ENCODE assay signal across 24 cellular contexts in genomic region chr11:95082576-95083001, GRCh38. TPM values are rescaled to one million over a fixed set of nuclear protein-coding genes. Genes with fewer than 3 reads are reported as not detected.
DNase-seq lines count a peak whose midpoint lies in the region; TF ChIP-seq lines count a peak whose summit lies in the region.
"Had no signal": no experiment of that assay in that cellular context is flagged by ENCODE, and none has a peak within 500 bp of the region (broad histone marks: within the 10 kb centered on the region; RNA-seq: fewer than 3 reads in every experiment).

No MANE protein-coding gene starts in this region.

- DNase-seq in Ammon's horn (ENCODE audit: low spot score) (peak; percentile 92), amygdala (lab: John Stamatoyannopoulos, UW) (peak in 37 of 56 donors; percentile 9 to 86 (median 53)), head of caudate nucleus (peak in 25 of 42 donors; percentile 29 to 82 (median 53)), putamen (ENCODE audit: low spot score) (peak; percentile 95), spleen (no peak), NCI-H2227 treated with DMSO at 0.1 percent for 48 hours (lab: John Stamatoyannopoulos, UW) (no peak), stomach (no peak)
- no peak for DNase-seq in activated CD8-positive, alpha-beta memory T cell treated with anti-CD3 and anti-CD28 coated beads for 24 hours
- DNase-seq: CD4-positive, CD25-positive, alpha-beta regulatory T cell; GDM1; HFFc6; left cardiac atrium; NCI-H1105 treated with DMSO at 0.1 percent for 48 hours; NCI-H2107; NCI-H510A; NK-92 treated with Interleukin-12 subunit alpha and Interleukin-12 subunit beta, amount 100 ng/mL, for 24 hours; Peyer's patch; retina had no signal

- H3K36me3 ChIP-seq in spleen, result no peaks in the 10 kb centered on the region
- H3K36me3 ChIP-seq in stomach, result no peaks in the 10 kb centered on the region
- H3K36me3 ChIP-seq: cardiac muscle cell, Peyer's patch had no signal

- no peak for TF ChIP-seq EP300 in stomach (IDR thresholded peaks at IDR 0.05)

- TF ChIP-seq CTCF in spleen (IDR thresholded peaks at IDR 0.05 in 8 of 11, conservative IDR thresholded peaks at IDR 0.05 in 3 of 11), result no peak
- TF ChIP-seq CTCF in stomach (IDR thresholded peaks at IDR 0.05), result no peak

- no peaks in the 10 kb centered on the region for H3K9me3 ChIP-seq in spleen
- H3K9me3 ChIP-seq in stomach, result no peaks in the 10 kb centered on the region
- H3K9me3 ChIP-seq: Peyer's patch had no signal

- H3K4me3 ChIP-seq in spleen (no peak overlapping the region), stomach (no peak overlapping the region)
- H3K4me3 ChIP-seq: cardiac muscle cell, Peyer's patch had no signal

- no peaks in the 10 kb centered on the region for H3K27me3 ChIP-seq in spleen (replicated peaks in 1 of 7)
- H3K27me3 ChIP-seq in stomach, result no peaks in the 10 kb centered on the region
- H3K27me3 ChIP-seq: Peyer's patch had no signal

- TF ChIP-seq POLR2A in spleen (IDR thresholded peaks at IDR 0.05) (no peak), stomach (IDR thresholded peaks at IDR 0.05) (no peak)

- 88 to 96% (median 93%) methylated on average over 2 of the region's 2 CpGs for WGBS in spleen, 5 donors
- WGBS in stomach, 5 donors, result 76 to 96% (median 91%) methylated on average over 2 of the region's 2 CpGs

- intact Hi-C loops in head of caudate nucleus (cut with DNase I), result no loop called here
- intact Hi-C loops in spleen (cut with DNase I; ENCODE audit: low total_unique reads), result loop anchor here (10.0 kb wide), 1 partner anchor 622 kb away; no protein-coding TSS in a partner anchor
- intact Hi-C loops in stomach (cut with DNase I; ENCODE audit: low total_unique reads), result no loop called here

- H3K27ac ChIP-seq in spleen, result peak overlapping the region in 4 of 8 donors; percentile 55 to 72 (median 65)
- peak overlapping the region in 2 of 5 donors; percentile 16 to 20 for H3K27ac ChIP-seq in stomach
- H3K27ac ChIP-seq: cardiac muscle cell, Peyer's patch had no signal

- peaks cover 0 to 22% (median 7%) of the 10 kb centered on the region in 6 donors for H3K4me1 ChIP-seq in spleen
- no peaks in the 10 kb centered on the region for H3K4me1 ChIP-seq in stomach
- H3K4me1 ChIP-seq: Peyer's patch had no signal

RNA-seq across cellular contexts. Expression of gene ENDOD1, which starts 7.1 kb away (rescaled TPM):
- total RNA-seq in spleen, result 10 to 100 TPM; 34.3 to 80.5 (median 70.5) TPM
- 10 to 100 TPM in 1 of 3 donors, 1 to 10 TPM in 2; 6.3 to 12.5 (median 9.8) TPM for polyA plus RNA-seq in spleen
- 10 to 100 TPM; 11.1 to 32.2 (median 22.3) TPM for total RNA-seq in stomach
- 1 to 10 TPM; 2.4 to 8.4 (median 3.2) TPM for polyA plus RNA-seq in stomach

RNA-seq across cellular contexts. Expression of gene SRSF8, which starts 15.9 kb away (rescaled TPM):
- total RNA-seq in spleen, result 10 to 100 TPM; 38.1 to 63.9 (median 55.7) TPM
- polyA plus RNA-seq in spleen, result 10 to 100 TPM; 59.6 to 63.3 (median 62.6) TPM
- total RNA-seq in stomach, result 10 to 100 TPM; 10.7 to 34.6 (median 25.7) TPM
- 10 to 100 TPM; 30.3 to 39.6 (median 36.3) TPM for polyA plus RNA-seq in stomach

RNA-seq across cellular contexts. Expression of gene KDM4F, which starts 33.4 kb away (rescaled TPM):
- total RNA-seq in spleen, result not detected
- not detected for polyA plus RNA-seq in spleen
- not detected for total RNA-seq in stomach
- not detected for polyA plus RNA-seq in stomach
- total RNA-seq: cardiac muscle cell; CD4-positive, CD25-positive, alpha-beta regulatory T cell; epithelial cell of proximal tubule; HepG2; HFFc6; left cardiac atrium; mononuclear cell; Peyer's patch; subcutaneous adipose tissue had no signal
- polyA plus RNA-seq: cardiac muscle cell; CD4-positive, CD25-positive, alpha-beta regulatory T cell; HepG2; neural cell had no signal

RNA-seq across cellular contexts. Expression of gene KDM4E, which starts 57.5 kb away (rescaled TPM):
- total RNA-seq in spleen, result not detected
- polyA plus RNA-seq in spleen, result not detected
- not detected for total RNA-seq in stomach
- not detected for polyA plus RNA-seq in stomach
- total RNA-seq: cardiac muscle cell; CD4-positive, CD25-positive, alpha-beta regulatory T cell; epithelial cell of proximal tubule; HepG2; HFFc6; left cardiac atrium; mononuclear cell; Peyer's patch; subcutaneous adipose tissue had no signal
- polyA plus RNA-seq: cardiac muscle cell; CD4-positive, CD25-positive, alpha-beta regulatory T cell; HepG2; neural cell had no signal

Comparison
In these comparisons a context has a peak if more than half of its experiments do, and no peak if none do; other contexts are left out.
1. DNase-seq: peak in Ammon's horn (single experiment), amygdala (37 of 56), head of caudate nucleus (25 of 42) and putamen (single experiment); none in activated CD8-positive, alpha-beta memory T cell treated with anti-CD3 and anti-CD28 coated beads for 24 hours (single experiment), spleen (single experiment), NCI-H2227 treated with DMSO at 0.1 percent for 48 hours (single experiment) and stomach (single experiment).